16 cellular contexts compared by ENCODE assay signal in genomic region chr12:80966001-80966400, GRCh38. TPM values are rescaled to one million over a fixed set of nuclear protein-coding genes. Genes with fewer than 3 reads are reported as not detected.
DNase-seq lines count a peak whose midpoint lies in the region; ATAC-seq and TF ChIP-seq lines count a peak whose summit lies in the region.
"Had no signal": no experiment of that assay in that cellular context is flagged by ENCODE, and none has a peak within 500 bp of the region (broad histone marks: within the 10 kb centered on the region; RNA-seq: fewer than 3 reads in every experiment).

No MANE protein-coding gene starts in this region.

- no peaks in the 10 kb centered on the region for H3K36me3 Mint-ChIP-seq in WTC11
- H3K36me3 Mint-ChIP-seq: CD14-positive monocyte; CD8-positive, alpha-beta memory T cell had no signal

- H3K4me1 Mint-ChIP-seq in WTC11, result peaks cover 7% of the 10 kb centered on the region
- H3K4me1 Mint-ChIP-seq: CD14-positive monocyte; CD8-positive, alpha-beta memory T cell had no signal

- no peak for TF ChIP-seq CTCF in WTC11 (IDR thresholded peaks at IDR 0.05)

- no peaks in the 10 kb centered on the region for H3K27me3 Mint-ChIP-seq in WTC11 (ENCODE audit: low read depth)
- H3K27me3 Mint-ChIP-seq: CD8-positive, alpha-beta memory T cell; IgD-negative memory B cell had no signal

- DNase-seq in NCI-H748 (lab: John Stamatoyannopoulos, UW; ENCODE audit: unreplicated experiment) (peak; percentile 11), NCI-H748 treated with DMSO at 0.1 percent for 48 hours (lab: John Stamatoyannopoulos, UW) (no peak), WTC11 (ENCODE audit: low spot score) (peak; percentile 51), iPS DF 4.7 (ENCODE audit: extremely low read depth, low spot score) (peak; percentile 44), NCI-H2107 treated with DMSO at 0.1 percent for 48 hours (lab: John Stamatoyannopoulos, UW; ENCODE audit: unreplicated experiment) (no peak)
- DNase-seq: Caco-2; CD8-positive, alpha-beta memory T cell; DND-41; GF-D8; HFFc6; KG1 had no signal

- no peak overlapping the region for H3K4me3 Mint-ChIP-seq in WTC11
- H3K4me3 Mint-ChIP-seq: CD14-positive monocyte; CD8-positive, alpha-beta memory T cell; HFFc6; IgD-negative memory B cell had no signal

- CTCF ChIA-PET in WTC11 (lab: Charles Lee), result interaction anchor here (1.0 kb wide), 1 partner anchor 292 kb away, joined by 3 read pairs; no protein-coding TSS in a partner anchor

- peak; percentile 90 for ATAC-seq in WTC11
- ATAC-seq in HG03342 (IDR thresholded peaks at IDR 0.05; ENCODE audit: unreplicated experiment), result no peak
- no peak for ATAC-seq in GM19395 (IDR thresholded peaks at IDR 0.05; ENCODE audit: unreplicated experiment)

- POLR2A ChIA-PET in WTC11 (lab: Charles Lee), result no interaction called here

- no peak overlapping the region for H3K27ac Mint-ChIP-seq in WTC11
- H3K27ac Mint-ChIP-seq: CD14-positive monocyte; CD8-positive, alpha-beta memory T cell; HFFc6; IgD-negative memory B cell had no signal

- no peaks in the 10 kb centered on the region for H3K9me3 Mint-ChIP-seq in WTC11
- H3K9me3 Mint-ChIP-seq: HFFc6 had no signal

TF ChIP-seq in WTC11, 78 proteins besides CTCF, POLR2A, EP300 and RAD21:
- no peak for TF ChIP-seq ZNF671 (CRISPR knock-in tag; IDR thresholded peaks at IDR 0.05)
- TF ChIP-seq SP1 (CRISPR knock-in tag; conservative IDR thresholded peaks at IDR 0.05), result 0 out of 2 replicates have a peak, but pooled peaks have one; percentile 17

RNA-seq across cellular contexts. Expression of gene LIN7A, which starts 28.3 kb away (rescaled TPM):
- total RNA-seq in WTC11 (2021), result 8.3 to 8.6 TPM (median 8.5 TPM) in 3 replicates
- total RNA-seq: CD8-positive, alpha-beta memory T cell; HT-29 had no signal

Comparison
In these comparisons a context has a peak if more than half of its experiments do, and no peak if none do; other contexts are left out.
1. DNase-seq: peak in NCI-H748 (single experiment), WTC11 (single experiment) and iPS DF 4.7 (single experiment); none in NCI-H748 treated with DMSO at 0.1 percent for 48 hours (single experiment) and NCI-H2107 treated with DMSO at 0.1 percent for 48 hours (single experiment).